In the genomic region with DNA sequence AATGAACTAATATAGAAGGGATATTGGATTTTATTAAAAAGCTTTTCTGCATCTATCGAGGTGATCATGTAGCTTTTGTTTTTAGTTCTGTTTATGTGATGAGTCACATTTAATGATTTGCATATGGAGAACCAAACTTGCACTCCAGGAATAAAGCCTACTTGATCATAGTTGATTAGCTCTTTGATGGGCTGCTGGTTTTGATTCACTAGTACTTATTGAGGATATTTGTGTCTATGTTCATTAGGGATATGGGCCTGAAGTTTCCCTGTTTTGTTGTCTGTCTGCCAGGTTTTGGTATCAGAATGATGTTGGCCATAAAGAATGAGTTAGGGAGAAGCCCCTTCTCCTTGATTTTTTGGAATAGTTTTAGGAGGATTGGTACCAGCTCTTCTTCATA, we compare ENCODE assay signal across 21 cellular contexts.
DNase-seq lines count a peak whose midpoint lies in the region; ATAC-seq and TF ChIP-seq lines count a peak whose summit lies in the region.
"Had no signal": no experiment of that assay in that cellular context is flagged by ENCODE, and none has a peak within 500 bp of the region (broad histone marks: within the 10 kb centered on the region; RNA-seq: fewer than 3 reads in every experiment).

No MANE protein-coding gene starts in this region.

- ATAC-seq in SK-N-SH treated with all-trans-retinoic acid at 6 μM for 48 hours (peak; percentile 60), GM21360 (IDR thresholded peaks at IDR 0.05; ENCODE audit: unreplicated experiment) (no peak)
- ATAC-seq: A549, GM12878 had no signal

- no peak for TF ChIP-seq CTCF in AG09319 (IDR thresholded peaks at IDR 0.05; ENCODE audit: low read depth, low read length)

- in situ Hi-C loops in KBM-7 (cut with MboI; ENCODE audit: low pct_unique_long_range_greater_than_20kb, low sequenced_read_pairs): loop anchor here (25.0 kb wide), 1 partner anchor 737 kb away; no protein-coding TSS in a partner anchor

- DNase-seq in AG09319 (ENCODE audit: extremely low read depth, low read depth): peak; percentile 32
- peak; percentile 3 for DNase-seq in fibroblast of gingiva (ENCODE audit: low read depth)
- DNase-seq in KBM-7: no peak
- DNase-seq in NCI-H526 treated with DMSO at 0.1 percent for 48 hours (lab: John Stamatoyannopoulos, UW): no peak
- DNase-seq: BE2C; C1 segment of cervical spinal cord; CD4-positive, alpha-beta memory T cell; CD4-positive, CD25-positive, alpha-beta regulatory T cell; CD8-positive, alpha-beta memory T cell; COR-L47; DMS 273 treated with DMSO at 0.1 percent for 48 hours; DMS153; DMS53; DMS79; DND-41; EL; GDM1 had no signal

TF ChIP-seq in SK-N-SH treated with all-trans-retinoic acid at 6 μM for 48 hours, 23 proteins besides CTCF, POLR2A, EP300 and RAD21:
- TF ChIP-seq ZFP3 (CRISPR knock-in tag; IDR thresholded peaks at IDR 0.05): no peak
- peak; percentile 45; the same call in 1 of the 2 replicates for TF ChIP-seq TCF4 (CRISPR knock-in tag; IDR thresholded peaks at IDR 0.05; ENCODE audit: borderline replicate concordance)
- TF ChIP-seq CSDC2 (CRISPR knock-in tag; IDR thresholded peaks at IDR 0.05): no peak

Comparison
In these comparisons a context has a peak if more than half of its experiments do, and no peak if none do; other contexts are left out.
1. DNase-seq: peak in AG09319 (single experiment) and fibroblast of gingiva (single experiment); none in KBM-7 (single experiment) and NCI-H526 treated with DMSO at 0.1 percent for 48 hours (single experiment).